ENCODE assay signal across 14 cellular contexts in genomic region chr14:55329999-55330710, GRCh38. TPM values are rescaled to one million over a fixed set of nuclear protein-coding genes. Genes with fewer than 3 reads are reported as not detected.
DNase-seq lines count a peak whose midpoint lies in the region; ATAC-seq and TF ChIP-seq lines count a peak whose summit lies in the region.
"Had no signal": no experiment of that assay in that cellular context is flagged by ENCODE, and none has a peak within 500 bp of the region (broad histone marks: within the 10 kb centered on the region; RNA-seq: fewer than 3 reads in every experiment).

No MANE protein-coding gene starts in this region.

- peak; percentile 68 for DNase-seq in activated naive CD4-positive, alpha-beta T cell treated with Interleukin-2 at 50 U/mL for 16 hours
- no peak for DNase-seq in activated naive CD4-positive, alpha-beta T cell (lab: John Stamatoyannopoulos, UW)
- DNase-seq in activated T-cell treated with anti-CD3 and anti-CD28 coated beads, Interleukin-2, amount 50 U/mL, for 72 hours: peak; percentile 50 to 68
- DNase-seq in iris pigment epithelial cell (ENCODE audit: low read depth) (peak; percentile 31), thyroid gland (no peak), adrenal gland (no peak), NCI-H2029 treated with DMSO at 0.1 percent for 48 hours (lab: John Stamatoyannopoulos, UW) (no peak)
- DNase-seq: GOT3, left colon, NCI-H1048, NCI-H510A treated with DMSO at 0.1 percent for 48 hours had no signal

- H3K36me3 ChIP-seq in thyroid gland (no peaks in the 10 kb centered on the region), adrenal gland (replicated peaks in 1 of 2) (no peaks in the 10 kb centered on the region)
- H3K36me3 ChIP-seq: SJSA1 had no signal

- TF ChIP-seq POLR2A in thyroid gland (IDR thresholded peaks at IDR 0.05) (no peak), adrenal gland (IDR thresholded peaks at IDR 0.05) (no peak)

- peak overlapping the region; percentile 97 for H3K27ac Mint-ChIP-seq in activated T-cell treated with anti-CD3 and anti-CD28 coated beads, Interleukin-2, amount 50 U/mL, for 72 hours

- H3K9me3 ChIP-seq in thyroid gland: no peaks in the 10 kb centered on the region
- no peaks in the 10 kb centered on the region for H3K9me3 ChIP-seq in adrenal gland (replicated peaks in 1 of 3)
- H3K9me3 ChIP-seq: SJSA1 had no signal

- H3K4me3 Mint-ChIP-seq in activated T-cell treated with anti-CD3 and anti-CD28 coated beads, Interleukin-2, amount 50 U/mL, for 72 hours: peak overlapping the region; percentile 66 to 87

- H3K27me3 ChIP-seq in thyroid gland: no peaks in the 10 kb centered on the region
- H3K27me3 ChIP-seq in adrenal gland: no peaks in the 10 kb centered on the region
- H3K27me3 ChIP-seq: SJSA1 had no signal

- no peak for TF ChIP-seq CTCF in thyroid gland (IDR thresholded peaks at IDR 0.05)
- no peak for TF ChIP-seq CTCF in adrenal gland (IDR thresholded peaks at IDR 0.05)

- H3K4me3 ChIP-seq in thyroid gland (replicated peaks in 1 of 3): no peak overlapping the region
- H3K4me3 ChIP-seq in adrenal gland: no peak overlapping the region
- H3K4me3 ChIP-seq: SJSA1 had no signal

- H3K4me1 ChIP-seq in thyroid gland: peaks cover 57 to 79% of the 10 kb centered on the region in 2 donors
- H3K4me1 ChIP-seq in adrenal gland (replicated peaks in 1 of 2): peaks cover 7 to 31% of the 10 kb centered on the region in 2 donors

- intact Hi-C loops in thyroid gland (cut with DNase I): no loop called here
- intact Hi-C loops in adrenal gland (cut with DNase I): no loop called here

- H3K36me3 Mint-ChIP-seq in activated T-cell treated with anti-CD3 and anti-CD28 coated beads, Interleukin-2, amount 50 U/mL, for 72 hours (ENCODE audit: insufficient read depth in 2 of 2): peaks cover 0 to 3% of the 10 kb centered on the region in 2 donors

- H3K27ac ChIP-seq in thyroid gland (peak overlapping the region; percentile 31 to 62 (median 61)), adrenal gland (no peak overlapping the region)
- H3K27ac ChIP-seq: parathyroid adenoma, SJSA1 had no signal

- 55 to 68% methylated on average over 6 of the region's 6 CpGs for WGBS in thyroid gland, 2 donors
- 66 to 70% (median 67%) methylated on average over 6 of the region's 6 CpGs for WGBS in adrenal gland, 4 donors

- H3K9me3 Mint-ChIP-seq in activated T-cell treated with anti-CD3 and anti-CD28 coated beads, Interleukin-2, amount 50 U/mL, for 72 hours: no peaks in the 10 kb centered on the region

- peak; percentile 83 to 87 for ATAC-seq in activated T-cell treated with anti-CD3 and anti-CD28 coated beads, Interleukin-2, amount 50 U/mL, for 72 hours (replicated peaks in 1 of 2)
- ATAC-seq in GM21619 (IDR thresholded peaks at IDR 0.05; ENCODE audit: unreplicated experiment): no peak
- ATAC-seq: left colon had no signal

- peaks cover 80% of the 10 kb centered on the region for H3K4me1 Mint-ChIP-seq in activated T-cell treated with anti-CD3 and anti-CD28 coated beads, Interleukin-2, amount 50 U/mL, for 72 hours (ENCODE audit: low read depth)

- H3K27me3 Mint-ChIP-seq in activated T-cell treated with anti-CD3 and anti-CD28 coated beads, Interleukin-2, amount 50 U/mL, for 72 hours (ENCODE audit: low read depth): no peaks in the 10 kb centered on the region

RNA-seq across cellular contexts. Expression of gene FBXO34, which starts 58.9 kb away (rescaled TPM):
- total RNA-seq in activated T-cell treated with anti-CD3 and anti-CD28 coated beads, Interleukin-2, amount 50 U/mL, for 72 hours: 10 to 100 TPM; 28.8 to 29.9 TPM
- 10 to 100 TPM; 60.0 to 88.5 (median 81.9) TPM for total RNA-seq in thyroid gland
- total RNA-seq in adrenal gland: 10 to 100 TPM; 12.7 to 31.0 (median 20.5) TPM
- polyA plus RNA-seq in adrenal gland: 10 to 100 TPM in 1 of 3 donors, 1 to 10 TPM in 2; 5.9 to 16.3 (median 6.6) TPM

Comparison
In these comparisons a context has a peak if more than half of its experiments do, and no peak if none do; other contexts are left out.
1. DNase-seq: peak in activated naive CD4-positive, alpha-beta T cell treated with Interleukin-2 at 50 U/mL for 16 hours (single experiment), activated T-cell treated with anti-CD3 and anti-CD28 coated beads, Interleukin-2, amount 50 U/mL, for 72 hours (2 of 2) and iris pigment epithelial cell (single experiment); none in activated naive CD4-positive, alpha-beta T cell (0 of 4), thyroid gland (0 of 2), adrenal gland (0 of 7) and NCI-H2029 treated with DMSO at 0.1 percent for 48 hours (single experiment).
2. H3K27ac ChIP-seq: peak in thyroid gland (3 of 3); none in adrenal gland (0 of 5).